Comparison of ENCODE assay signal across 11 cellular contexts in genomic region chr14:68774771-68775613, GRCh38. TPM values are rescaled to one million over a fixed set of nuclear protein-coding genes. Genes with fewer than 3 reads are reported as not detected.
DNase-seq lines count a peak whose midpoint lies in the region; ATAC-seq and TF ChIP-seq lines count a peak whose summit lies in the region.
"Had no signal": no experiment of that assay in that cellular context is flagged by ENCODE, and none has a peak within 500 bp of the region (broad histone marks: within the 10 kb centered on the region; RNA-seq: fewer than 3 reads in every experiment).

No MANE protein-coding gene starts in this region.

- no peaks in the 10 kb centered on the region for H3K27me3 Mint-ChIP-seq in CD4-positive, CD25-positive, alpha-beta regulatory T cell
- no peaks in the 10 kb centered on the region for H3K27me3 Mint-ChIP-seq in osteocyte (ENCODE audit: unreplicated experiment)

- H3K4me1 ChIP-seq in CD4-positive, CD25-positive, alpha-beta regulatory T cell (ENCODE audit: control insufficient read depth, insufficient read depth, low read length, poor library complexity, severe bottlenecking): peaks cover 87% of the 10 kb centered on the region

- TF ChIP-seq CTCF in osteocyte (IDR thresholded peaks at IDR 0.05): no peak

- H3K36me3 ChIP-seq in CD4-positive, CD25-positive, alpha-beta regulatory T cell (ENCODE audit: control insufficient read depth, insufficient read depth, low read length): no peaks in the 10 kb centered on the region
- H3K36me3 ChIP-seq: cardiac muscle cell had no signal

- no peak for DNase-seq in CD4-positive, CD25-positive, alpha-beta regulatory T cell
- DNase-seq in NCI-H146 (lab: John Stamatoyannopoulos, UW) (peak; percentile 37), dedifferentiated amniotic fluid mesenchymal stem cell (ENCODE audit: extremely low spot score) (peak; percentile 82), osteocyte (ENCODE audit: extremely low spot score, unreplicated experiment) (no peak), DMS53 treated with DMSO at 0.1 percent for 48 hours (lab: John Stamatoyannopoulos, UW; ENCODE audit: unreplicated experiment) (no peak), left ventricle myocardium superior (no peak), HPDE6-E6E7 (ENCODE audit: extremely low spot score) (no peak)
- DNase-seq: DND-41, NCI-H526 treated with DMSO at 0.1 percent for 48 hours had no signal

- no peak for ATAC-seq in CD4-positive, CD25-positive, alpha-beta regulatory T cell (ENCODE audit: low read depth in 2 of 2)
- ATAC-seq in HG03460 (IDR thresholded peaks at IDR 0.05; ENCODE audit: unreplicated experiment) (no peak), left ventricle myocardium superior (no peak)

- H3K27me3 ChIP-seq in CD4-positive, CD25-positive, alpha-beta regulatory T cell (ENCODE audit: control insufficient read depth, insufficient read depth, low read length): no peaks in the 10 kb centered on the region
- H3K27me3 ChIP-seq: cardiac muscle cell had no signal

- no peaks in the 10 kb centered on the region for H3K36me3 Mint-ChIP-seq in CD4-positive, CD25-positive, alpha-beta regulatory T cell
- H3K36me3 Mint-ChIP-seq in osteocyte (ENCODE audit: unreplicated experiment): peaks cover 3% of the 10 kb centered on the region

- no peak overlapping the region for H3K27ac ChIP-seq in CD4-positive, CD25-positive, alpha-beta regulatory T cell (ENCODE audit: insufficient read depth, low read length, poor library complexity, severe bottlenecking)
- H3K27ac ChIP-seq: cardiac muscle cell had no signal

- intact Hi-C loops in left ventricle myocardium superior (cut with micrococcal nuclease): no loop called here

- no peaks in the 10 kb centered on the region for H3K9me3 ChIP-seq in CD4-positive, CD25-positive, alpha-beta regulatory T cell (ENCODE audit: control insufficient read depth in 2 of 2, low read length in 2 of 2)

- H3K9me3 Mint-ChIP-seq in CD4-positive, CD25-positive, alpha-beta regulatory T cell: peaks cover 0 to 2% (median 0%) of the 10 kb centered on the region in 7 donors
- peaks cover 5% of the 10 kb centered on the region for H3K9me3 Mint-ChIP-seq in osteocyte (ENCODE audit: unreplicated experiment)

- H3K4me3 Mint-ChIP-seq in CD4-positive, CD25-positive, alpha-beta regulatory T cell: peak overlapping the region in 3 of 4 donors; percentile 39 to 54 (median 44)
- H3K4me3 Mint-ChIP-seq in osteocyte (ENCODE audit: unreplicated experiment): no peak overlapping the region

- H3K4me1 Mint-ChIP-seq in CD4-positive, CD25-positive, alpha-beta regulatory T cell: peaks cover 42 to 95% (median 67%) of the 10 kb centered on the region in 4 donors
- peaks cover 32% of the 10 kb centered on the region for H3K4me1 Mint-ChIP-seq in osteocyte (ENCODE audit: unreplicated experiment)

- H3K4me3 ChIP-seq in CD4-positive, CD25-positive, alpha-beta regulatory T cell (ENCODE audit: low read depth, low read length): peak overlapping the region; percentile 23
- H3K4me3 ChIP-seq: cardiac muscle cell had no signal

- H3K27ac Mint-ChIP-seq in CD4-positive, CD25-positive, alpha-beta regulatory T cell: peak overlapping the region in 2 of 3 donors; percentile 84 to 89
- H3K27ac Mint-ChIP-seq in osteocyte (ENCODE audit: unreplicated experiment): peak overlapping the region; percentile 89

RNA-seq across cellular contexts. Expression of gene ZFP36L1, which starts 17.9 kb away (rescaled TPM):
- total RNA-seq in CD4-positive, CD25-positive, alpha-beta regulatory T cell: 200 TPM
- 100 to 1,000 TPM in 2 of 4 donors, 10 to 100 TPM in 2; 78.5 to 116 (median 105) TPM for polyA plus RNA-seq in CD4-positive, CD25-positive, alpha-beta regulatory T cell
- 311 and 352 TPM in 2 replicates for total RNA-seq in osteocyte
- total RNA-seq in left ventricle myocardium superior: 49.2 TPM

Comparison
In these comparisons a context has a peak if more than half of its experiments do, and no peak if none do; other contexts are left out.
1. DNase-seq: peak in NCI-H146 (single experiment) and dedifferentiated amniotic fluid mesenchymal stem cell (single experiment); none in CD4-positive, CD25-positive, alpha-beta regulatory T cell (0 of 3), osteocyte (single experiment), DMS53 treated with DMSO at 0.1 percent for 48 hours (single experiment), left ventricle myocardium superior (single experiment) and HPDE6-E6E7 (single experiment).